In genomic region chr1:68173283-68174172, GRCh38 we compare ENCODE assay signal across 1 cellular context.
TF ChIP-seq lines count a peak whose summit lies in the region.

No MANE protein-coding gene starts in this region.

TF ChIP-seq in HEK293, 187 proteins besides CTCF, POLR2A, EP300 and RAD21 (continued from another document and continues in another):
- TF ChIP-seq ZNF146 (tag by site-specific recombination; IDR thresholded peaks at IDR 0.05) (no peak), GLIS1 (tag by site-specific recombination; IDR thresholded peaks at IDR 0.05) (0 out of 2 replicates have a peak, but pooled peaks have one; percentile 9), ZNF292 (tag by site-specific recombination; IDR thresholded peaks at IDR 0.05; ENCODE audit: borderline replicate concordance, low read depth) (no peak), ZBTB1 (tag by site-specific recombination; IDR thresholded peaks at IDR 0.05) (no peak), ZNF394 (tag by site-specific recombination; IDR thresholded peaks at IDR 0.05; ENCODE audit: borderline replicate concordance) (no peak), HOXD13 (CRISPR knock-in tag; IDR thresholded peaks at IDR 0.05; ENCODE audit: borderline replicate concordance) (0 out of 2 replicates have a peak, but pooled peaks have one; percentile 20), ZNF157 (tag by site-specific recombination; IDR thresholded peaks at IDR 0.05) (no peak), PRDM2 (tag by site-specific recombination; IDR thresholded peaks at IDR 0.05; ENCODE audit: borderline replicate concordance) (no peak), ZBTB8A (tag by site-specific recombination; IDR thresholded peaks at IDR 0.05) (no peak), ZNF335 (tag by site-specific recombination; conservative IDR thresholded peaks at IDR 0.05) (no peak), ZNF302 (tag by site-specific recombination; IDR thresholded peaks at IDR 0.05; ENCODE audit: low read depth) (no peak), ZNF248 (tag by site-specific recombination; IDR thresholded peaks at IDR 0.05) (no peak), ZNF398 (tag by site-specific recombination; IDR thresholded peaks at IDR 0.05) (no peak), ZNF175 (tag by site-specific recombination; IDR thresholded peaks at IDR 0.05) (no peak), ZNF132 (tag by site-specific recombination; IDR thresholded peaks at IDR 0.05; ENCODE audit: borderline replicate concordance) (no peak), ZNF580 (tag by site-specific recombination; IDR thresholded peaks at IDR 0.05) (no peak), TRIM28 (IDR thresholded peaks at IDR 0.05; ENCODE audit: borderline replicate concordance, low read length) (peak; percentile 51; the same call in 1 of the 2 replicates), EGR2 (tag by site-specific recombination; IDR thresholded peaks at IDR 0.05; ENCODE audit: low read depth) (no peak), MEIS1 (CRISPR knock-in tag; IDR thresholded peaks at IDR 0.05; ENCODE audit: borderline replicate concordance) (no peak), ZNF600 (tag by site-specific recombination; IDR thresholded peaks at IDR 0.05) (no peak), ZNF426 (tag by site-specific recombination; IDR thresholded peaks at IDR 0.05) (no peak), ZBTB21 (tag by site-specific recombination; IDR thresholded peaks at IDR 0.05) (no peak), ZNF19 (tag by site-specific recombination; IDR thresholded peaks at IDR 0.05; ENCODE audit: low read depth) (no peak), ZNF521 (tag by site-specific recombination; IDR thresholded peaks at IDR 0.05) (no peak), GLIS2 (tag by site-specific recombination; IDR thresholded peaks at IDR 0.05) (no peak), ZNF174 (tag by site-specific recombination; IDR thresholded peaks at IDR 0.05) (no peak), ZXDB (tag by site-specific recombination; IDR thresholded peaks at IDR 0.05) (0 out of 2 replicates have a peak, but pooled peaks have one; percentile 42), SP2 (tag by site-specific recombination; IDR thresholded peaks at IDR 0.05) (no peak), ZNF311 (tag by site-specific recombination; IDR thresholded peaks at IDR 0.05; ENCODE audit: borderline replicate concordance) (no peak), REPIN1 (tag by site-specific recombination; IDR thresholded peaks at IDR 0.05; ENCODE audit: low read depth) (no peak), ZNF610 (tag by site-specific recombination; IDR thresholded peaks at IDR 0.05; ENCODE audit: borderline replicate concordance) (no peak), KLF10 (tag by site-specific recombination; IDR thresholded peaks at IDR 0.05) (no peak), ZNF621 (tag by site-specific recombination; IDR thresholded peaks at IDR 0.05) (no peak), ZNF391 (tag by site-specific recombination; IDR thresholded peaks at IDR 0.05; ENCODE audit: borderline replicate concordance, low read depth) (no peak), WT1 (tag by site-specific recombination; IDR thresholded peaks at IDR 0.05) (peak; percentile 97), ZBTB7A (tag by site-specific recombination; IDR thresholded peaks at IDR 0.05; ENCODE audit: low read depth) (no peak), ZNF214 (tag by site-specific recombination; IDR thresholded peaks at IDR 0.05; ENCODE audit: borderline replicate concordance) (no peak), ZNF585B (tag by site-specific recombination; IDR thresholded peaks at IDR 0.05) (no peak), ZFHX2 (tag by site-specific recombination; conservative IDR thresholded peaks at IDR 0.05) (no peak), ZNF843 (tag by site-specific recombination; IDR thresholded peaks at IDR 0.05) (peak; percentile 85), ZNF26 (tag by site-specific recombination; IDR thresholded peaks at IDR 0.05) (no peak), ZNF571 (tag by site-specific recombination; IDR thresholded peaks at IDR 0.05) (no peak), PBX3 (CRISPR knock-in tag; IDR thresholded peaks at IDR 0.05) (no peak), OSR2 (tag by site-specific recombination; IDR thresholded peaks at IDR 0.05) (peak; percentile 86), ZNF169 (tag by site-specific recombination; IDR thresholded peaks at IDR 0.05) (no peak), ZFP41 (tag by site-specific recombination; IDR thresholded peaks at IDR 0.05; ENCODE audit: borderline replicate concordance) (no peak), ZNF623 (tag by site-specific recombination; IDR thresholded peaks at IDR 0.05) (no peak), ZBTB17 (tag by site-specific recombination; IDR thresholded peaks at IDR 0.05) (no peak), YY2 (tag by site-specific recombination; IDR thresholded peaks at IDR 0.05) (no peak), ZNF626 (tag by site-specific recombination; IDR thresholded peaks at IDR 0.05) (no peak), ZNF645 (tag by site-specific recombination; IDR thresholded peaks at IDR 0.05) (no peak), KLF1 (tag by site-specific recombination; IDR thresholded peaks at IDR 0.05) (no peak), ZNF121 (tag by site-specific recombination; IDR thresholded peaks at IDR 0.05) (no peak), BCL11A (tag by site-specific recombination; IDR thresholded peaks at IDR 0.05; ENCODE audit: low read depth) (no peak), REST (tag by site-specific recombination; IDR thresholded peaks at IDR 0.05) (no peak), ZNF221 (tag by site-specific recombination; IDR thresholded peaks at IDR 0.05; ENCODE audit: borderline replicate concordance) (no peak), SP7 (tag by site-specific recombination; IDR thresholded peaks at IDR 0.05) (peak; percentile 48), GLI2 (tag by site-specific recombination; IDR thresholded peaks at IDR 0.05; ENCODE audit: borderline replicate concordance, low read depth) (0 out of 2 replicates have a peak, but pooled peaks have one; percentile 25)
